ENCODE assay signal across 16 cellular contexts in genomic region chr3:21920431-21920830, GRCh38.
DNase-seq lines count a peak whose midpoint lies in the region; ATAC-seq and TF ChIP-seq lines count a peak whose summit lies in the region.
"Had no signal": no experiment of that assay in that cellular context is flagged by ENCODE, and none has a peak within 500 bp of the region (broad histone marks: within the 10 kb centered on the region; RNA-seq: fewer than 3 reads in every experiment).

No MANE protein-coding gene starts in this region.

- 71 to 79% methylated on average over 1 of the region's 1 CpG for WGBS in GM23248 (ENCODE audit: low coverage in 1 of 2, low lambda C conversion rate in 2 of 2, missing lambda C conversion rate in 2 of 2), 2 experiments

- H3K4me1 ChIP-seq in GM23248 (ENCODE audit: insufficient read depth) (peaks cover 24% of the 10 kb centered on the region), fibroblast of lung (ENCODE audit: control insufficient read depth, extremely low read depth, insufficient read depth, low read length) (peaks cover 7% of the 10 kb centered on the region)
- H3K4me1 ChIP-seq: suprapubic skin had no signal

- peaks cover 11% of the 10 kb centered on the region; the same call in 1 of the 2 replicates for H3F3A ChIP-seq in GM23248 (ENCODE audit: insufficient read depth)

- no peak overlapping the region for H2AFZ ChIP-seq in GM23248
- no peak overlapping the region for H2AFZ ChIP-seq in fibroblast of lung (ENCODE audit: low read length)

- ATAC-seq in SK-N-SH treated with all-trans-retinoic acid at 6 μM for 48 hours = peak; percentile 64; the same call in 2 of the 3 replicates
- ATAC-seq: activated naive CD4-positive, alpha-beta T cell treated with anti-CD3 and anti-CD28 coated beads, Interleukin-2, amount 50 U/mL, for 72 hours; K562 had no signal

- H3K79me2 ChIP-seq in GM23248 (ENCODE audit: insufficient read depth) (no peaks in the 10 kb centered on the region), fibroblast of lung (ENCODE audit: control insufficient read depth, insufficient read depth, low read length) (no peaks in the 10 kb centered on the region)

- H3K4me2 ChIP-seq in GM23248 (ENCODE audit: unreplicated experiment) (peak overlapping the region; percentile 36), fibroblast of lung (ENCODE audit: extremely low read depth, insufficient read depth, low read length) (no peak overlapping the region)

- H3K4me3 ChIP-seq in GM23248 (no peak overlapping the region), fibroblast of lung (replicated peaks in 1 of 4; ENCODE audit: control extremely low read depth in 1 of 4, insufficient read depth in 1 of 4, low read depth in 3 of 4, low read length in 4 of 4) (no peak overlapping the region)
- H3K4me3 ChIP-seq: heart left ventricle, K562, skin epidermis, suprapubic skin had no signal

- H3K27ac ChIP-seq in GM23248 (peak overlapping the region; percentile 37), fibroblast of lung (ENCODE audit: insufficient read depth, low read length) (no peak overlapping the region)
- H3K27ac ChIP-seq: skin epidermis, suprapubic skin had no signal

- no peak overlapping the region for H3K9ac ChIP-seq in GM23248
- no peak overlapping the region for H3K9ac ChIP-seq in fibroblast of lung (ENCODE audit: insufficient read depth, low read length)

- H3K9me2 ChIP-seq in GM23248 (ENCODE audit: insufficient read depth) = no peaks in the 10 kb centered on the region

- no peaks in the 10 kb centered on the region for H3K36me3 ChIP-seq in GM23248 (ENCODE audit: low read depth)
- no peaks in the 10 kb centered on the region for H3K36me3 ChIP-seq in fibroblast of lung (ENCODE audit: control insufficient read depth, insufficient read depth, low read length)
- H3K36me3 ChIP-seq: heart left ventricle, suprapubic skin had no signal

- in situ Hi-C loops in GM23248 (cut with MboI) = no loop called here

- TF ChIP-seq CTCF in fibroblast of lung (conservative IDR thresholded peaks at IDR 0.05 in 1 of 2, IDR thresholded peaks at IDR 0.05 in 1 of 2; ENCODE audit: low read depth in 1 of 2, low read length in 2 of 2) (no peak), GM20000 (IDR thresholded peaks at IDR 0.05; ENCODE audit: extremely low read depth, missing control alignments) (no peak)

- H3K27me3 ChIP-seq in GM23248 (replicated peaks; ENCODE audit: insufficient read depth) = no peaks in the 10 kb centered on the region
- H3K27me3 ChIP-seq in fibroblast of lung (ENCODE audit: control insufficient read depth, insufficient read depth, low read length) = no peaks in the 10 kb centered on the region
- H3K27me3 ChIP-seq: heart left ventricle, suprapubic skin had no signal

- DNase-seq in GM23248 = peak; percentile 88
- peak; percentile 85 to 94 for DNase-seq in fibroblast of lung (ENCODE audit: low read depth in 2 of 2)
- DNase-seq in renal cortical epithelial cell (ENCODE audit: low read depth) = peak; percentile 15
- DNase-seq in NCI-H1436 treated with DMSO at 0.1 percent for 48 hours (lab: John Stamatoyannopoulos, UW) = no peak
- DNase-seq in AML-193 (lab: John Stamatoyannopoulos, UW) = no peak
- no peak for DNase-seq in GM20000 (ENCODE audit: low spot score)
- DNase-seq in GF-D8 (lab: John Stamatoyannopoulos, UW) = no peak
- DNase-seq: heart left ventricle, NCI-H187 treated with DMSO at 0.1 percent for 48 hours, NCI-H748 treated with DMSO at 0.1 percent for 48 hours, nucleus accumbens had no signal

- H4K20me1 ChIP-seq in GM23248 (ENCODE audit: insufficient read depth) (no peaks in the 10 kb centered on the region), fibroblast of lung (ENCODE audit: control insufficient read depth, extremely low read depth, insufficient read depth, low read length) (no peaks in the 10 kb centered on the region)

- no peaks in the 10 kb centered on the region for H3K9me3 ChIP-seq in GM23248 (ENCODE audit: low read depth)
- H3K9me3 ChIP-seq in fibroblast of lung (ENCODE audit: control insufficient read depth, insufficient read depth, low read depth, low read length) = no peaks in the 10 kb centered on the region
- H3K9me3 ChIP-seq: suprapubic skin had no signal

TF ChIP-seq in SK-N-SH treated with all-trans-retinoic acid at 6 μM for 48 hours, 23 proteins besides CTCF, POLR2A, EP300 and RAD21:
- TF ChIP-seq ISL1 (CRISPR knock-in tag; IDR thresholded peaks at IDR 0.05) (peak; percentile 79), ESRRG (CRISPR knock-in tag; IDR thresholded peaks at IDR 0.05) (no peak), CREB5 (CRISPR knock-in tag; IDR thresholded peaks at IDR 0.05; ENCODE audit: low read depth) (peak; percentile 65; the same call in 1 of the 2 replicates)

Comparison
In these comparisons a context has a peak if more than half of its experiments do, and no peak if none do; other contexts are left out.
1. DNase-seq: peak in GM23248 (single experiment), fibroblast of lung (2 of 2) and renal cortical epithelial cell (single experiment); none in NCI-H1436 treated with DMSO at 0.1 percent for 48 hours (single experiment), AML-193 (0 of 2), GM20000 (single experiment) and GF-D8 (single experiment).